ENCODE assay signal across 1 cellular context in the genomic region with DNA sequence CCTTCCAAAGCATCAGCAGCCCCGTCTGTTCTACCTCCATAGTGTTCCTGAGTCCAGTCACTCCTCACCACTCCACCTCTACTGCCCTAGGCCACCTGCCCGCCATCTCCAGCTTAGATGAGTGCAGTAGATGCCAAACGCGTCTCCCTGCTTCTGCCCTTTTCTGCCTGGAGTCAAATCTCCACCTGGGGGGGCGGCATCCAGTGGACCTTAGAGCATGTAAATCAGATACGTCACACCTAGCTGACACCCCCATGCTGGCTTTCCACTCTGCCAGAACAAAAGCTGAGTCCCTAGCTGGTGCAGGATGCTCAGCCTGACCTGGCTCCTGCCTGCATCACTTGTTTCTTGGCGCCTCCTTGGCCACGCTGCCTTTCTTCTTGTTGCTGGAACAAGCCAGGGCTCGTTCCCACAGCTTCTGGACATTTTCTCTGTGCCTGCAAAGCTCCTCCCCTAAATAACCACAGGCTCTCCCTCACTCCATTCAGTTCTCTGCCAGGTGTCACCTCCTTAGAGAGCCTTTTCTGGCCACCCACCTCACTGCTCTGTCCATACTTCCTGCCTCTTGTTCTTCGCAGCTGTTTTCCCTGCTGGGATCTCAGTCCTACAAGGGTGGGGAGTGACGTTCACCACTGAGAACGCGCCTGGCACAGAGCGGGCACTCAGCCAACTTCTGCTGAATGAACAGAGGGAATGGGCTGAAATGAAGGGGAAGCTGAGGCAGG.
TF ChIP-seq lines count a peak whose summit lies in the region.

No MANE protein-coding gene starts in this region.

TF ChIP-seq in SK-N-SH, 30 proteins besides CTCF, POLR2A, EP300 and RAD21 (continued from another document):
- no peak for TF ChIP-seq PBX3 (IDR thresholded peaks at IDR 0.05)
- no peak for TF ChIP-seq CHD2 (IDR thresholded peaks at IDR 0.05; ENCODE audit: low read length, partially characterized antibody)
- TF ChIP-seq USF1 (IDR thresholded peaks at IDR 0.05; ENCODE audit: borderline replicate concordance, low read depth), result no peak
- no peak for TF ChIP-seq SMC3 (IDR thresholded peaks at IDR 0.05; ENCODE audit: low read depth, low read length)
- TF ChIP-seq SIN3A (IDR thresholded peaks at IDR 0.05; ENCODE audit: borderline replicate concordance, low read depth, low read length), result no peak
- TF ChIP-seq NFIC (IDR thresholded peaks at IDR 0.05; ENCODE audit: borderline replicate concordance), result no peak
- no peak for TF ChIP-seq RXRA (IDR thresholded peaks at IDR 0.05; ENCODE audit: borderline replicate concordance, low read depth)
